8 cellular contexts compared by ENCODE assay signal in the genomic region with DNA sequence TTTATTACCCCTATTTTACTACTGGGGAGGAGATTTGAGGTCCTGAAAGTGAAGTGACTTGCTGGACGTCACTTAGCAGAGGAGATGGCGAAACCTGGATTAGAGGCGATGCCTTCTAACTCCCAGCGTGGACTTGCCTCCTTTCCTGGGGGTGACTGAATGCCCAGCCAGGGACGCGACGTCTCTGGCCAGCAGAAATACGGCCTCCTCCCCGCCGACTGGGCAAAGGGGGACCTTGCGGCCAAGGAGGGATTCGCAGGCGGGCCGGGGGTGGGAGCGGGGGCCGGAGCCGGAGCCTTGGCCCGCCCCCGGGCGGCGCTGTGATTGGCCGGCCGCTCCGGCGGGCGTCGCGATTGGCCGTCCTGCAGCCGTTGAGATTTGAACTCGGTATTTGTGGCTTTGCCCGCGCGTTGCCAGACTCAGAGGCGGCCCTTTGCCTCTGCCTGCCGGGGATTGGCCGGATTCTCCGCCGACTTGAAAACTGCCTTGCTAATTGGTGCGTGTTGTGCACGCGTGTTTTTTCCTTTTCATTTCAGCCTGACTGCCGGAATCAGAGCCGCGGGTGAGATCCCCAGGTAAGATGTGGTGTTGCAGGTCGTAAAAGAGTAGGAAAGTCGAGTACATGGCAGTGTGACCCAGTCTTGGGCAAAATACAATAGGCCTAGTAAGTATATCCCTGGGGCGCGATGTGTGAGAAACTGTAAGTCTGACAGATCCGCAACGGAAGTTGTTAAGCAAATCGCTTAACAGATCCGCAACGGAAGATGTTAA. TPM values are rescaled to one million over a fixed set of nuclear protein-coding genes. Genes with fewer than 3 reads are reported as not detected.
DNase-seq lines count a peak whose midpoint lies in the region; ATAC-seq and TF ChIP-seq lines count a peak whose summit lies in the region.

A gene with protein sequence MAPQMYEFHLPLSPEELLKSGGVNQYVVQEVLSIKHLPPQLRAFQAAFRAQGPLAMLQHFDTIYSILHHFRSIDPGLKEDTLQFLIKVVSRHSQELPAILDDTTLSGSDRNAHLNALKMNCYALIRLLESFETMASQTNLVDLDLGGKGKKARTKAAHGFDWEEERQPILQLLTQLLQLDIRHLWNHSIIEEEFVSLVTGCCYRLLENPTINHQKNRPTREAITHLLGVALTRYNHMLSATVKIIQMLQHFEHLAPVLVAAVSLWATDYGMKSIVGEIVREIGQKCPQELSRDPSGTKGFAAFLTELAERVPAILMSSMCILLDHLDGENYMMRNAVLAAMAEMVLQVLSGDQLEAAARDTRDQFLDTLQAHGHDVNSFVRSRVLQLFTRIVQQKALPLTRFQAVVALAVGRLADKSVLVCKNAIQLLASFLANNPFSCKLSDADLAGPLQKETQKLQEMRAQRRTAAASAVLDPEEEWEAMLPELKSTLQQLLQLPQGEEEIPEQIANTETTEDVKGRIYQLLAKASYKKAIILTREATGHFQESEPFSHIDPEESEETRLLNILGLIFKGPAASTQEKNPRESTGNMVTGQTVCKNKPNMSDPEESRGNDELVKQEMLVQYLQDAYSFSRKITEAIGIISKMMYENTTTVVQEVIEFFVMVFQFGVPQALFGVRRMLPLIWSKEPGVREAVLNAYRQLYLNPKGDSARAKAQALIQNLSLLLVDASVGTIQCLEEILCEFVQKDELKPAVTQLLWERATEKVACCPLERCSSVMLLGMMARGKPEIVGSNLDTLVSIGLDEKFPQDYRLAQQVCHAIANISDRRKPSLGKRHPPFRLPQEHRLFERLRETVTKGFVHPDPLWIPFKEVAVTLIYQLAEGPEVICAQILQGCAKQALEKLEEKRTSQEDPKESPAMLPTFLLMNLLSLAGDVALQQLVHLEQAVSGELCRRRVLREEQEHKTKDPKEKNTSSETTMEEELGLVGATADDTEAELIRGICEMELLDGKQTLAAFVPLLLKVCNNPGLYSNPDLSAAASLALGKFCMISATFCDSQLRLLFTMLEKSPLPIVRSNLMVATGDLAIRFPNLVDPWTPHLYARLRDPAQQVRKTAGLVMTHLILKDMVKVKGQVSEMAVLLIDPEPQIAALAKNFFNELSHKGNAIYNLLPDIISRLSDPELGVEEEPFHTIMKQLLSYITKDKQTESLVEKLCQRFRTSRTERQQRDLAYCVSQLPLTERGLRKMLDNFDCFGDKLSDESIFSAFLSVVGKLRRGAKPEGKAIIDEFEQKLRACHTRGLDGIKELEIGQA (N-terminal part only) (plus strand): TSS at position 523 of the 771 bp plus-strand sequence. CDS start 997 bp downstream, outside the sequence.

- peak within 1 kb of the TSS; percentile 98 for H3K27ac ChIP-seq in cingulate gyrus (ENCODE audit: low read depth, low read length)
- H3K27ac ChIP-seq in layer of hippocampus (ENCODE audit: low read depth, low read length), result peak within 1 kb of the TSS; percentile 96

- H3K4me1 ChIP-seq in BE2C, result peaks cover 2% of the 10 kb centered on the region; the same call in 1 of the 2 replicates

- TF ChIP-seq CTCF in BE2C (IDR thresholded peaks at IDR 0.05; ENCODE audit: low read depth, low read length), result 0 out of 2 replicates have a peak, but pooled peaks have one; percentile 18

- H3K27me3 ChIP-seq in BE2C (no peaks in the 10 kb centered on the region), layer of hippocampus (ENCODE audit: control insufficient read depth, insufficient read depth, low read length) (no peaks in the 10 kb centered on the region)

- peak within 1 kb of the TSS; percentile 93 for H3K4me3 ChIP-seq in BE2C (ENCODE audit: low read depth, low read length)

- peak; percentile 91 for ATAC-seq in HG03442 (IDR thresholded peaks at IDR 0.05; ENCODE audit: unreplicated experiment)

- peaks cover 40% of the 10 kb centered on the region for H3K36me3 ChIP-seq in BE2C

- DNase-seq in BE2C (peak; percentile 97), GM19238 (ENCODE audit: insufficient read length, low spot score) (peak; percentile 88), NCI-H524 (lab: John Stamatoyannopoulos, UW) (peak; percentile 92 to 96)
- peak; percentile 92 to 94 for DNase-seq in activated CD4-positive, alpha-beta T cell treated with anti-CD3 and anti-CD28 coated beads for 4 hours
- DNase-seq in stimulated activated CD4-positive, alpha-beta T cell treated with anti-CD3 and anti-CD28 coated beads, Interleukin-1b, Interleukin-23, amount 100 ng/mL, for 4 hours (ENCODE audit: low read depth in 2 of 2), result peak; percentile 85 to 86

- H3K9me3 ChIP-seq in BE2C, result no peaks in the 10 kb centered on the region

RNA-seq across cellular contexts. Expression of the gene that starts here (rescaled TPM):
- polyA plus RNA-seq in BE2C (2012; ENCODE audit: insufficient read depth, insufficient read length, low read depth), result 41.8 TPM

Comparison
In these comparisons a context has a peak if more than half of its experiments do, and no peak if none do; other contexts are left out.
1. Peak in every context shown above with its lines: DNase-seq, ATAC-seq, H3K4me3 ChIP-seq and H3K27ac ChIP-seq.